In genomic region chr1:212915245-212916091, GRCh38 we compare ENCODE assay signal across 9 cellular contexts. TPM values are rescaled to one million over a fixed set of nuclear protein-coding genes. Genes with fewer than 3 reads are reported as not detected.
DNase-seq lines count a peak whose midpoint lies in the region; ATAC-seq and TF ChIP-seq lines count a peak whose summit lies in the region.
"Had no signal": no experiment of that assay in that cellular context is flagged by ENCODE, and none has a peak within 500 bp of the region (broad histone marks: within the 10 kb centered on the region; RNA-seq: fewer than 3 reads in every experiment).

No MANE protein-coding gene starts in this region.

- CTCF ChIA-PET in activated CD4-positive, alpha-beta memory T cell treated with anti-CD3 and anti-CD28 coated beads, Interleukin-2, amount 10 ng/mL, durations not matched to agents 7 days and 5 days (lab: Charles Lee): no interaction called here

- no peak for ATAC-seq in HG02571 (IDR thresholded peaks at IDR 0.05; ENCODE audit: unreplicated experiment)

- no peak overlapping the region for H3K4me3 Mint-ChIP-seq in endothelial cell (ENCODE audit: unreplicated experiment)
- H3K4me3 Mint-ChIP-seq in neural crest cell: no peak overlapping the region
- no peak overlapping the region for H3K4me3 Mint-ChIP-seq in activated CD4-positive, alpha-beta memory T cell treated with anti-CD3 and anti-CD28 coated beads, Interleukin-2, amount 10 ng/mL, durations not matched to agents 7 days and 5 days

- H3K27ac Mint-ChIP-seq in endothelial cell (ENCODE audit: unreplicated experiment) (no peak overlapping the region), neural crest cell (ENCODE audit: unreplicated experiment) (no peak overlapping the region)
- H3K27ac Mint-ChIP-seq in activated CD4-positive, alpha-beta memory T cell treated with anti-CD3 and anti-CD28 coated beads, Interleukin-2, amount 10 ng/mL, durations not matched to agents 7 days and 5 days: no peak overlapping the region

- H3K27me3 Mint-ChIP-seq in endothelial cell (ENCODE audit: unreplicated experiment): peaks cover 11% of the 10 kb centered on the region
- peaks cover 36% of the 10 kb centered on the region for H3K27me3 Mint-ChIP-seq in neural crest cell (ENCODE audit: low read depth)
- H3K27me3 Mint-ChIP-seq in activated CD4-positive, alpha-beta memory T cell treated with anti-CD3 and anti-CD28 coated beads, Interleukin-2, amount 10 ng/mL, durations not matched to agents 7 days and 5 days: peaks cover 18% of the 10 kb centered on the region

- TF ChIP-seq CTCF in NB4 (IDR thresholded peaks at IDR 0.05; ENCODE audit: low read depth, low read length): peak; percentile 16
- peak; percentile 33 for TF ChIP-seq CTCF in endothelial cell (IDR thresholded peaks at IDR 0.05; ENCODE audit: unreplicated experiment)
- TF ChIP-seq CTCF in neural crest cell (conservative IDR thresholded peaks at IDR 0.05): peak; percentile 45

- H3K4me1 Mint-ChIP-seq in endothelial cell (ENCODE audit: unreplicated experiment) (peaks cover 25% of the 10 kb centered on the region), neural crest cell (peaks cover 30% of the 10 kb centered on the region)
- no peaks in the 10 kb centered on the region for H3K4me1 Mint-ChIP-seq in activated CD4-positive, alpha-beta memory T cell treated with anti-CD3 and anti-CD28 coated beads, Interleukin-2, amount 10 ng/mL, durations not matched to agents 7 days and 5 days

- no peaks in the 10 kb centered on the region for H3K9me3 Mint-ChIP-seq in endothelial cell (ENCODE audit: unreplicated experiment)
- no peaks in the 10 kb centered on the region for H3K9me3 Mint-ChIP-seq in neural crest cell
- H3K9me3 Mint-ChIP-seq in activated CD4-positive, alpha-beta memory T cell treated with anti-CD3 and anti-CD28 coated beads, Interleukin-2, amount 10 ng/mL, durations not matched to agents 7 days and 5 days: no peaks in the 10 kb centered on the region
- H3K9me3 Mint-ChIP-seq: dendritic cell treated with granulocyte-macrophage colony-stimulating factor and Interleukin-4, amounts not matched to agents 40 ng/mL and 50 ng/mL, for 4 days had no signal

- H3K36me3 Mint-ChIP-seq in endothelial cell (ENCODE audit: low read depth, unreplicated experiment) (no peaks in the 10 kb centered on the region), neural crest cell (ENCODE audit: low read depth) (no peaks in the 10 kb centered on the region)
- no peaks in the 10 kb centered on the region for H3K36me3 Mint-ChIP-seq in activated CD4-positive, alpha-beta memory T cell treated with anti-CD3 and anti-CD28 coated beads, Interleukin-2, amount 10 ng/mL, durations not matched to agents 7 days and 5 days (ENCODE audit: low read depth)

- POLR2A ChIA-PET in activated CD4-positive, alpha-beta memory T cell treated with anti-CD3 and anti-CD28 coated beads, Interleukin-2, amount 10 ng/mL, durations not matched to agents 7 days and 5 days (lab: Charles Lee): no interaction called here

- peak; percentile 16 for DNase-seq in EH (ENCODE audit: low read depth)
- DNase-seq in NB4 (ENCODE audit: low read depth): peak; percentile 43
- peak; percentile 20 for DNase-seq in endothelial cell (ENCODE audit: low spot score)
- DNase-seq in neural crest cell (ENCODE audit: low read depth, low spot score): no peak
- DNase-seq in T-helper 9 cell: no peak
- no peak for DNase-seq in A172 (ENCODE audit: low spot score)
- DNase-seq in activated CD4-positive, alpha-beta memory T cell treated with anti-CD3 and anti-CD28 coated beads, Interleukin-2, amount 10 ng/mL, durations not matched to agents 7 days and 5 days: no peak

- TF ChIP-seq POLR2A in NB4 (IDR thresholded peaks at IDR 0.05; ENCODE audit: extremely low read depth, insufficient read length): no peak

- H3K4me3 ChIP-seq in NB4 (ENCODE audit: low read depth, low read length): no peak overlapping the region

RNA-seq across cellular contexts. Expression of gene VASH2, which starts 34.9 kb away (rescaled TPM):
- total RNA-seq in endothelial cell (ENCODE audit: unreplicated experiment): 8.3 TPM
- total RNA-seq in neural crest cell: 8.7 and 10.3 TPM in 2 replicates
- total RNA-seq in A172 (2014; rRNA removed; shearing (Covaris generic)): 1.9 and 2.9 TPM in 2 replicates
- total RNA-seq in activated CD4-positive, alpha-beta memory T cell treated with anti-CD3 and anti-CD28 coated beads, Interleukin-2, amount 10 ng/mL, durations not matched to agents 7 days and 5 days: under 1 TPM; 0.23 to 0.48 TPM

RNA-seq across cellular contexts. Expression of gene FLVCR1, which starts 57.4 kb away (rescaled TPM):
- total RNA-seq in endothelial cell (ENCODE audit: unreplicated experiment) (18.4 TPM), neural crest cell (31.4 and 33.0 TPM in 2 replicates)
- total RNA-seq in A172 (2014; rRNA removed; shearing (Covaris generic)): 17.0 and 19.8 TPM in 2 replicates
- 10 to 100 TPM; 11.7 to 14.2 TPM for total RNA-seq in activated CD4-positive, alpha-beta memory T cell treated with anti-CD3 and anti-CD28 coated beads, Interleukin-2, amount 10 ng/mL, durations not matched to agents 7 days and 5 days

Comparison
In these comparisons a context has a peak if more than half of its experiments do, and no peak if none do; other contexts are left out.
1. DNase-seq: peak in EH (single experiment), NB4 (single experiment) and endothelial cell (single experiment); none in neural crest cell (single experiment), T-helper 9 cell (single experiment), A172 (single experiment) and activated CD4-positive, alpha-beta memory T cell treated with anti-CD3 and anti-CD28 coated beads, Interleukin-2, amount 10 ng/mL, durations not matched to agents 7 days and 5 days (single experiment).
2. Peak in every context shown above with its lines, with median percentiles within 50 percentile points of each other: CTCF ChIP-seq.